In genomic region chr10:24162236-24162635, GRCh38 we compare ENCODE assay signal across 25 cellular contexts.
"Had no signal": no experiment of that assay in that cellular context is flagged by ENCODE, and none has a peak within 500 bp of the region (broad histone marks: within the 10 kb centered on the region; RNA-seq: fewer than 3 reads in every experiment).

No MANE protein-coding gene starts in this region.

- H3K27ac Mint-ChIP-seq: activated CD8-positive, alpha-beta T cell treated with anti-CD3 and anti-CD28 coated beads for 36 hours; activated naive CD4-positive, alpha-beta T cell treated with anti-CD3 and anti-CD28 coated beads for 36 hours; activated naive CD8-positive, alpha-beta T cell; activated T-helper 17 cell treated with anti-CD3 and anti-CD28 coated beads, Interleukin-2, amount 50 U/mL, for 72 hours; effector memory CD8-positive, alpha-beta T cell had no signal

- DNase-seq: activated CD4-positive, alpha-beta T cell treated with anti-CD3 and anti-CD28 coated beads for 1 hour; activated CD4-positive, alpha-beta T cell treated with anti-CD3 and anti-CD28 coated beads for 48 hours; activated CD4-positive, alpha-beta T cell treated with anti-CD3 and anti-CD28 coated beads, Interleukin-2, amount 50 U/mL, for 1 hour; activated CD4-positive, alpha-beta T cell treated with anti-CD3 and anti-CD28 coated beads, Interleukin-2, amount 50 U/mL, for 48 hours; activated CD8-positive, alpha-beta memory T cell treated with anti-CD3 and anti-CD28 coated beads for 24 hours; activated CD8-positive, alpha-beta T cell treated with anti-CD3 and anti-CD28 coated beads for 36 hours; activated effector memory CD4-positive, alpha-beta T cell treated with Interleukin-2 at 50 U/mL for 16 hours; activated naive CD4-positive, alpha-beta T cell treated with anti-CD3 and anti-CD28 coated beads for 36 hours; activated T-cell treated with anti-CD3 and anti-CD28 coated beads, Interleukin-2, amount 50 U/mL, for 4 hours; amniotic stem cell; brain microvascular endothelial cell; cortex of kidney; dermis blood vessel endothelial cell; effector CD4-positive, alpha-beta T cell; effector memory CD8-positive, alpha-beta T cell; erythroblast; gastrocnemius medialis; glutamatergic neuron; T-helper 2 cell had no signal

- H3K36me3 Mint-ChIP-seq: activated naive CD8-positive, alpha-beta T cell had no signal

- H3K27me3 Mint-ChIP-seq: activated T-helper 17 cell treated with anti-CD3 and anti-CD28 coated beads, Interleukin-2, amount 50 U/mL, for 72 hours; effector memory CD8-positive, alpha-beta T cell had no signal

- H3K4me3 Mint-ChIP-seq: activated CD8-positive, alpha-beta T cell treated with anti-CD3 and anti-CD28 coated beads for 36 hours; activated naive CD4-positive, alpha-beta T cell treated with anti-CD3 and anti-CD28 coated beads for 36 hours; activated naive CD8-positive, alpha-beta T cell; activated T-cell treated with anti-CD3 and anti-CD28 coated beads, Interleukin-2, amount 50 U/mL, for 4 hours; activated T-helper 17 cell treated with anti-CD3 and anti-CD28 coated beads, Interleukin-2, amount 50 U/mL, for 72 hours; effector memory CD8-positive, alpha-beta T cell had no signal

- FAIRE-seq: astrocyte, colon had no signal

- H3K27me3 ChIP-seq: brain microvascular endothelial cell, esophagus muscularis mucosa, foreskin keratinocyte, gastrocnemius medialis had no signal

- H3K4me3 ChIP-seq: esophagus muscularis mucosa, gastrocnemius medialis had no signal

- H3K9me3 ChIP-seq: gastrocnemius medialis had no signal

- H3K4me1 ChIP-seq: esophagus muscularis mucosa, foreskin keratinocyte, gastrocnemius medialis had no signal

- ATAC-seq: activated CD8-positive, alpha-beta T cell treated with anti-CD3 and anti-CD28 coated beads for 36 hours; activated T-cell treated with anti-CD3 and anti-CD28 coated beads, Interleukin-2, amount 50 U/mL, for 4 hours; activated T-helper 17 cell treated with anti-CD3 and anti-CD28 coated beads, Interleukin-2, amount 50 U/mL, for 72 hours; effector memory CD8-positive, alpha-beta T cell; foreskin keratinocyte; gastrocnemius medialis had no signal

- H3K36me3 ChIP-seq: brain microvascular endothelial cell, gastrocnemius medialis had no signal

- H3K27ac ChIP-seq: brain microvascular endothelial cell, esophagus muscularis mucosa, foreskin keratinocyte, gastrocnemius medialis had no signal

- H3K4me1 Mint-ChIP-seq: activated T-helper 17 cell treated with anti-CD3 and anti-CD28 coated beads, Interleukin-2, amount 50 U/mL, for 72 hours had no signal
